ENCODE assay signal across 8 cellular contexts in the genomic region with DNA sequence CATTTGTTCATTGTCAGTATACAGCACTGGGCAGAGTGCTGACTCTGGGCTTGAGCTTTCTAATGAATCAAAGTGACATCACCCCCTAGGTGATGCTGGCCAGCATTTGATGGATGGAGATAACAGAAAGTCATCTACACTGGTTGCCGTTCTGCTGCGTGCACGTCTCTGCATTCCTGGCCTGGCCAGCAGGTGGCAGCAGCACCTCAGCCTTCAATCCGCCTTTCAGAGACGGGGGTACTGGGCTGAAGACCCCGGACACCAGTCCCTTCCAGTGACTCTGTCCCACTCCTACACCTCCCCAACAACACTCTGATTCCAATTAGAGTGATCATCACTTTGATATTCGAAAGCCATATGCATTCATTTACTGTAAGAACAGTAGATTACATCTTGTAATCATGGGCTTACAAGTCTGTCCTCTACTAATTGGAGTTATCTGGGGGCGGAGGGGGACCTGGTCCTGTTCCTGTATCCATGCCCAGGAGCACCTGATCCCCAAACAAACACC. TPM values are rescaled to one million over a fixed set of nuclear protein-coding genes. Genes with fewer than 3 reads are reported as not detected.
DNase-seq lines count a peak whose midpoint lies in the region; ATAC-seq, FAIRE-seq and TF ChIP-seq lines count a peak whose summit lies in the region.

No MANE protein-coding gene starts in this region.

- TF ChIP-seq CTCF in HFFc6 (IDR thresholded peaks at IDR 0.05) = peak; percentile 100
- TF ChIP-seq CTCF in gastroesophageal sphincter (IDR thresholded peaks at IDR 0.05) = peak in 3 of 4 experiments; percentile 98 to 99 (median 98)
- peak; percentile 85 to 97 (median 93) for TF ChIP-seq CTCF in pancreas (IDR thresholded peaks at IDR 0.05)

- intact Hi-C loops in pancreas (cut with DNase I) (loop anchor here in 2 of 3 donors (2.0 to 5.0 kb wide), 2 partner anchors 112 to 117 kb away; no protein-coding TSS in a partner anchor), aorta (cut with DNase I) (loop anchor here (1.0 to 10.0 kb wide), 3 partner anchors 49 to 115 kb away; no protein-coding TSS in a partner anchor)

- no peak overlapping the region for H3K4me3 Mint-ChIP-seq in HFFc6
- no peak overlapping the region for H3K4me3 Mint-ChIP-seq in activated T-helper 17 cell treated with anti-CD3 and anti-CD28 coated beads, Interleukin-2, amount 50 U/mL, for 72 hours

- no peaks in the 10 kb centered on the region for H3K9me3 ChIP-seq in gastroesophageal sphincter
- no peaks in the 10 kb centered on the region for H3K9me3 ChIP-seq in pancreas
- H3K9me3 ChIP-seq in aorta (ENCODE audit: control insufficient read depth, low read length) = no peaks in the 10 kb centered on the region

- TF ChIP-seq POLR2A in gastroesophageal sphincter (IDR thresholded peaks at IDR 0.05) = no peak

- H3K27me3 Mint-ChIP-seq in HFFc6 (ENCODE audit: insufficient read depth) = peaks cover 8% of the 10 kb centered on the region
- H3K27me3 Mint-ChIP-seq in activated T-helper 17 cell treated with anti-CD3 and anti-CD28 coated beads, Interleukin-2, amount 50 U/mL, for 72 hours = no peaks in the 10 kb centered on the region

- no peak for FAIRE-seq in pancreas (lab: Jason Lieb, UNC)

- H3K9me3 Mint-ChIP-seq in HFFc6 = no peaks in the 10 kb centered on the region
- no peaks in the 10 kb centered on the region for H3K9me3 Mint-ChIP-seq in activated T-helper 17 cell treated with anti-CD3 and anti-CD28 coated beads, Interleukin-2, amount 50 U/mL, for 72 hours

- H3K36me3 Mint-ChIP-seq in HFFc6 (ENCODE audit: low read depth) = no peaks in the 10 kb centered on the region
- no peaks in the 10 kb centered on the region for H3K36me3 Mint-ChIP-seq in activated T-helper 17 cell treated with anti-CD3 and anti-CD28 coated beads, Interleukin-2, amount 50 U/mL, for 72 hours (ENCODE audit: low read depth)

- TF ChIP-seq EP300 in gastroesophageal sphincter (IDR thresholded peaks at IDR 0.05) = no peak

- DNase-seq in ELF-1 (ENCODE audit: low read depth, low spot score) (peak; percentile 89), HFFc6 (peak; percentile 38), RKO (ENCODE audit: low spot score) (peak; percentile 79), pancreas (peak in 3 of 6 donors; percentile 55 to 82 (median 61)), aorta (peak in 1 of 2 donors; percentile 86), DMS79 (lab: John Stamatoyannopoulos, UW) (no peak)

- 0% methylated on average over 7 to 8 of the region's 8 CpGs for WGBS in gastroesophageal sphincter (ENCODE audit: low coverage in 1 of 2), 2 donors
- 1 to 3% methylated on average over 8 of the region's 8 CpGs for WGBS in pancreas, 2 donors
- 4 to 5% methylated on average over 8 of the region's 8 CpGs for WGBS in aorta, 2 donors

- peaks cover 0 to 21% (median 0%) of the 10 kb centered on the region in 3 donors for H3K4me1 ChIP-seq in gastroesophageal sphincter
- H3K4me1 ChIP-seq in pancreas = no peaks in the 10 kb centered on the region
- H3K4me1 ChIP-seq in aorta (ENCODE audit: control insufficient read depth in 1 of 2, insufficient read depth in 2 of 2, low read length in 2 of 2) = no peaks in the 10 kb centered on the region

- ATAC-seq in activated T-helper 17 cell treated with anti-CD3 and anti-CD28 coated beads, Interleukin-2, amount 50 U/mL, for 72 hours (replicated peaks) = peak; percentile 92
- ATAC-seq in gastroesophageal sphincter (peak; percentile 57), pancreas (peak; percentile 74 to 89 (median 84)), aorta (ENCODE audit: low FRiP score) (peak; percentile 76)

- H3K4me3 ChIP-seq in gastroesophageal sphincter (no peak overlapping the region), pancreas (no peak overlapping the region), aorta (ENCODE audit: low read length in 2 of 2) (no peak overlapping the region)

- H3K27me3 ChIP-seq in gastroesophageal sphincter = no peaks in the 10 kb centered on the region
- H3K27me3 ChIP-seq in pancreas = no peaks in the 10 kb centered on the region
- H3K27me3 ChIP-seq in aorta (ENCODE audit: control insufficient read depth in 1 of 2, insufficient read depth in 2 of 2, low read length in 1 of 2) = no peaks in the 10 kb centered on the region

- H3K36me3 ChIP-seq in gastroesophageal sphincter (no peaks in the 10 kb centered on the region), pancreas (no peaks in the 10 kb centered on the region), aorta (ENCODE audit: control insufficient read depth in 1 of 2, insufficient read depth in 2 of 2, low read length in 1 of 2) (no peaks in the 10 kb centered on the region)

- no peak overlapping the region for H3K27ac Mint-ChIP-seq in HFFc6
- H3K27ac Mint-ChIP-seq in activated T-helper 17 cell treated with anti-CD3 and anti-CD28 coated beads, Interleukin-2, amount 50 U/mL, for 72 hours = no peak overlapping the region

- H3K27ac ChIP-seq in gastroesophageal sphincter (no peak overlapping the region), pancreas (no peak overlapping the region), aorta (ENCODE audit: low read depth in 1 of 2, low read length in 2 of 2) (no peak overlapping the region)

- no peaks in the 10 kb centered on the region for H3K4me1 Mint-ChIP-seq in HFFc6 (ENCODE audit: low read depth)
- H3K4me1 Mint-ChIP-seq in activated T-helper 17 cell treated with anti-CD3 and anti-CD28 coated beads, Interleukin-2, amount 50 U/mL, for 72 hours = no peaks in the 10 kb centered on the region

RNA-seq across cellular contexts. Expression of gene CPSF4L, which starts 6.0 kb away (rescaled TPM):
- not detected for total RNA-seq in HFFc6 (2021; fragmentation: NEBNext Ultra II Directional; extraction: Animal tissue kit (Norgen Biotek cat#: 25700))
- total RNA-seq in activated T-helper 17 cell treated with anti-CD3 and anti-CD28 coated beads, Interleukin-2, amount 50 U/mL, for 72 hours = not detected
- not detected for total RNA-seq in gastroesophageal sphincter
- under 1 TPM in 4 of 6 donors, not detected in 2; 0.19 to 0.67 (median 0.21) TPM for total RNA-seq in pancreas
- not detected for polyA plus RNA-seq in pancreas
- total RNA-seq in aorta = under 1 TPM in 1 of 2 donors, not detected in 1; 0.81 TPM
- not detected for polyA plus RNA-seq in aorta

RNA-seq across cellular contexts. Expression of gene CDC42EP4, which starts 56.1 kb away (rescaled TPM):
- total RNA-seq in HFFc6 (2021; fragmentation: NEBNext Ultra II Directional; extraction: Animal tissue kit (Norgen Biotek cat#: 25700)) = 10 to 100 TPM; 18.1 to 27.8 (median 25.9) TPM
- 1 to 10 TPM in 1 of 2 donors, under 1 TPM in 1; 0.67 to 2.5 TPM for total RNA-seq in activated T-helper 17 cell treated with anti-CD3 and anti-CD28 coated beads, Interleukin-2, amount 50 U/mL, for 72 hours
- total RNA-seq in gastroesophageal sphincter (100 to 1,000 TPM in 1 of 4 donors, 10 to 100 TPM in 3; 69.4 to 106 (median 73.0) TPM), pancreas (10 to 100 TPM; 43.2 to 56.2 (median 46.9) TPM), aorta (10 to 100 TPM; 62.8 to 73.7 TPM)
- polyA plus RNA-seq in pancreas (10 to 100 TPM; 24.2 to 28.9 TPM), aorta (10 to 100 TPM; 23.6 to 23.8 TPM)

Comparison
In these comparisons a context has a peak if more than half of its experiments do, and no peak if none do; other contexts are left out.
1. RNA of gene CDC42EP4, which starts 56.1 kb away (total RNA-seq): 69.4 to 106 TPM in gastroesophageal sphincter, 62.8 to 73.7 TPM in aorta, 43.2 to 56.2 TPM in pancreas and 18.1 to 27.8 TPM in HFFc6; 0.67 to 2.5 TPM in activated T-helper 17 cell treated with anti-CD3 and anti-CD28 coated beads, Interleukin-2, amount 50 U/mL, for 72 hours; every median in the first group is over 4 times any median in the second.
2. Peak in every context shown above with its lines, with median percentiles within 50 percentile points of each other: CTCF ChIP-seq and ATAC-seq.